Comparison of ENCODE assay signal across 24 cellular contexts in genomic region chr20:46725186-46726165, GRCh38.
"Had no signal": no experiment of that assay in that cellular context is flagged by ENCODE, and none has a peak within 500 bp of the region (broad histone marks: within the 10 kb centered on the region; RNA-seq: fewer than 3 reads in every experiment).

No MANE protein-coding gene starts in this region.

- H3K9me3 ChIP-seq: neutrophil, suprapubic skin, thyroid gland, vagina had no signal

- DNase-seq: effector memory CD8-positive, alpha-beta T cell; esophagus squamous epithelium; foreskin fibroblast; glutamatergic neuron; islet precursor cell; lower lobe of right lung; mesenchymal stem cell; midbrain; naive B cell; psoas muscle; retina; spleen; stimulated activated CD4-positive, alpha-beta T cell treated with anti-CD3 and anti-CD28 coated beads, Interleukin-15, amount 100 ng/mL, for 24 hours; stimulated activated CD4-positive, alpha-beta T cell treated with anti-CD3 and anti-CD28 coated beads, Interleukin-1b, Interleukin-23, amount 100 ng/mL, for 48 hours; stimulated activated CD4-positive, alpha-beta T cell treated with anti-CD3 and anti-CD28 coated beads, Interleukin-4, amount 100 ng/mL, for 4 hours; stimulated activated naive CD4-positive, alpha-beta T cell treated with Interleukin-2 at 50 U/mL for 16 hours; thyroid gland had no signal

- H3K27me3 ChIP-seq: esophagus squamous epithelium, gastroesophageal sphincter, left lung, neutrophil, spleen, suprapubic skin, thyroid gland, vagina had no signal

- ATAC-seq: effector memory CD8-positive, alpha-beta T cell; gastroesophageal sphincter; left lung; psoas muscle; sciatic nerve had no signal

- H3K4me3 ChIP-seq: esophagus squamous epithelium, gastroesophageal sphincter, left lung, lower lobe of right lung, psoas muscle, spleen, suprapubic skin, thyroid gland, vagina had no signal

- H3K36me3 ChIP-seq: neutrophil, suprapubic skin had no signal

- H3K27ac ChIP-seq: epithelial cell of prostate, esophagus squamous epithelium, gastroesophageal sphincter, left lung, lower lobe of right lung, neutrophil, psoas muscle, spleen, suprapubic skin, thyroid gland, vagina had no signal

- H3K4me1 ChIP-seq: esophagus squamous epithelium, gastroesophageal sphincter, left lung, lower lobe of right lung, psoas muscle, spleen, suprapubic skin, vagina had no signal
